ENCODE assay signal across 22 cellular contexts in the genomic region with DNA sequence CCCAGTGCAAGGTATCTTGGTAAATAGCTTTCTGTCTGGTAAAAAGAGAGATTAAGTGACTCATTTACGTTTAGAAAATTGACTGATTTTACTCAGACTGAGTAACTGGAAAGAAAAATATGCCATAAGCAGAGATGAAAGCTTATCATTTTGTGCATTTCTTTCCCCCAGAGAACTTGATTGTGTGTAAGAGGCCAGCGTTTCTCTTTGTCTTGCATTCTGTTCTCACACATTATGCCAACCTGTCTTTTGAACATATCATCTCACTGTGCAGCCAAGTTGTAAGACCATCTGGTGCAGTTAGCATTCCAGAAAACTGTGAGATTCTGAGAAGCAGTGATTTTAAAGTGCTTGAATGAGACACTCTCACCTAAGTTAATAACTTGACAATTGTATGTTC.
DNase-seq lines count a peak whose midpoint lies in the region; ATAC-seq and TF ChIP-seq lines count a peak whose summit lies in the region.
"Had no signal": no experiment of that assay in that cellular context is flagged by ENCODE, and none has a peak within 500 bp of the region (broad histone marks: within the 10 kb centered on the region; RNA-seq: fewer than 3 reads in every experiment).

No MANE protein-coding gene starts in this region.

- no peak overlapping the region for H3K4me3 Mint-ChIP-seq in glutamatergic neuron (ENCODE audit: unreplicated experiment)
- H3K4me3 Mint-ChIP-seq: CD4-positive, alpha-beta T cell had no signal

- no peaks in the 10 kb centered on the region for H4K20me1 ChIP-seq in SU-DHL-6 (ENCODE audit: low read depth, low read length)
- H4K20me1 ChIP-seq: BLaER1 treated with 17β-estradiol and CSF1 and Interleukin-3, amounts not matched to agents 10 nM and 100 nM had no signal

- H3K4me2 ChIP-seq in SU-DHL-6 (ENCODE audit: low read depth, low read length, poor library complexity, severe bottlenecking), result no peak overlapping the region
- H3K4me2 ChIP-seq: BLaER1 treated with 17β-estradiol and CSF1 and Interleukin-3, amounts not matched to agents 10 nM and 100 nM had no signal

- no peak overlapping the region for H3K9ac ChIP-seq in SU-DHL-6 (ENCODE audit: low read length)
- H3K9ac ChIP-seq: BLaER1 treated with 17β-estradiol and CSF1 and Interleukin-3, amounts not matched to agents 10 nM and 100 nM had no signal

- H3K27ac ChIP-seq in SU-DHL-6 (ENCODE audit: low read depth, low read length), result no peak overlapping the region
- H3K27ac ChIP-seq: BLaER1 treated with 17β-estradiol and CSF1 and Interleukin-3, amounts not matched to agents 10 nM and 100 nM; Peyer's patch had no signal

- H2AFZ ChIP-seq in SU-DHL-6 (ENCODE audit: low read depth, low read length, severe bottlenecking), result peak overlapping the region; percentile 26

- in situ Hi-C loops in G401 (cut with HindIII; ENCODE audit: low sequenced_read_pairs), result no loop called here

- no peaks in the 10 kb centered on the region for H3K79me2 ChIP-seq in SU-DHL-6 (ENCODE audit: insufficient read depth, low read length)

- no peaks in the 10 kb centered on the region for H3K36me3 ChIP-seq in SU-DHL-6 (ENCODE audit: low read length)
- H3K36me3 ChIP-seq: BLaER1 treated with 17β-estradiol and CSF1 and Interleukin-3, amounts not matched to agents 10 nM and 100 nM; Peyer's patch had no signal

- H3K27me3 ChIP-seq in SU-DHL-6 (ENCODE audit: low read length), result no peaks in the 10 kb centered on the region
- H3K27me3 ChIP-seq: BLaER1 treated with 17β-estradiol and CSF1 and Interleukin-3, amounts not matched to agents 10 nM and 100 nM; Peyer's patch had no signal

- H3K27me3 Mint-ChIP-seq in glutamatergic neuron (ENCODE audit: unreplicated experiment), result no peaks in the 10 kb centered on the region
- H3K27me3 Mint-ChIP-seq: CD4-positive, alpha-beta T cell had no signal

- H3K9me2 ChIP-seq in SU-DHL-6 (replicated peaks; ENCODE audit: insufficient read depth, low read length), result no peaks in the 10 kb centered on the region

- DNase-seq in G401 (ENCODE audit: low spot score) (peak; percentile 86), glutamatergic neuron (no peak), occipital lobe (lab: John Stamatoyannopoulos, UW) (peak; percentile 5), activated gamma-delta T cell (lab: John Stamatoyannopoulos, UW) (no peak), NCI-H1105 (lab: John Stamatoyannopoulos, UW) (no peak)
- DNase-seq: CD4-positive, alpha-beta T cell; GDM1; H7; KBM-7; MV-4-11; NCI-H1105 treated with DMSO at 0.1 percent for 48 hours; NCI-H146; NCI-H1930; NCI-H2107; NCI-H510A; NCI-H69; OCI-M1; Peyer's patch; SHP77 treated with DMSO at 0.1 percent for 48 hours had no signal

- no peaks in the 10 kb centered on the region for H3K9me3 ChIP-seq in SU-DHL-6 (ENCODE audit: insufficient read depth, low read length)
- H3K9me3 ChIP-seq: BLaER1 treated with 17β-estradiol and CSF1 and Interleukin-3, amounts not matched to agents 10 nM and 100 nM; Peyer's patch had no signal

- ATAC-seq in GM21529 (IDR thresholded peaks at IDR 0.05; ENCODE audit: unreplicated experiment), result no peak

- H3F3A ChIP-seq in SU-DHL-6 (ENCODE audit: insufficient read depth), result no peaks in the 10 kb centered on the region

- no peak overlapping the region for H3K4me3 ChIP-seq in SU-DHL-6 (ENCODE audit: insufficient read depth, low read length, poor library complexity, severe bottlenecking)
- H3K4me3 ChIP-seq: BLaER1 treated with 17β-estradiol and CSF1 and Interleukin-3, amounts not matched to agents 10 nM and 100 nM; Peyer's patch had no signal

- peaks cover 6% of the 10 kb centered on the region for H3K4me1 Mint-ChIP-seq in glutamatergic neuron (ENCODE audit: low read depth, unreplicated experiment)

- H3K9me3 Mint-ChIP-seq in glutamatergic neuron (ENCODE audit: unreplicated experiment), result no peaks in the 10 kb centered on the region

- H3K27ac Mint-ChIP-seq in glutamatergic neuron (ENCODE audit: unreplicated experiment), result peak overlapping the region; percentile 84
- H3K27ac Mint-ChIP-seq: CD4-positive, alpha-beta T cell had no signal

- H3K36me3 Mint-ChIP-seq in glutamatergic neuron (ENCODE audit: unreplicated experiment), result no peaks in the 10 kb centered on the region

- TF ChIP-seq CTCF in SU-DHL-6 (IDR thresholded peaks at IDR 0.05; ENCODE audit: insufficient read depth, low read length, poor library complexity, severe bottlenecking), result no peak
- TF ChIP-seq CTCF in glutamatergic neuron (IDR thresholded peaks at IDR 0.05; ENCODE audit: partially characterized antibody, unreplicated experiment), result no peak

Comparison
In these comparisons a context has a peak if more than half of its experiments do, and no peak if none do; other contexts are left out.
1. DNase-seq: peak in G401 (single experiment) and occipital lobe (single experiment); none in glutamatergic neuron (single experiment), activated gamma-delta T cell (single experiment) and NCI-H1105 (single experiment).